In genomic region chr3:176214758-176215157, GRCh38 we compare ENCODE assay signal across 29 cellular contexts.
"Had no signal": no experiment of that assay in that cellular context is flagged by ENCODE, and none has a peak within 500 bp of the region (broad histone marks: within the 10 kb centered on the region; RNA-seq: fewer than 3 reads in every experiment).

No MANE protein-coding gene starts in this region.

- H3K4me3 ChIP-seq: colonic mucosa, coronary artery, dorsolateral prefrontal cortex, esophagus muscularis mucosa, esophagus squamous epithelium, gastrocnemius medialis, gastroesophageal sphincter, heart left ventricle, heart right ventricle, hepatocyte had no signal

- DNase-seq: colonic mucosa; cortex of kidney; dermis blood vessel endothelial cell; dorsolateral prefrontal cortex; effector CD4-positive, alpha-beta T cell; effector CD8-positive, alpha-beta T cell; effector memory CD4-positive, alpha-beta T cell; effector memory CD8-positive, alpha-beta T cell; endodermal cell; erythroblast; esophagus squamous epithelium; foreskin fibroblast; foreskin keratinocyte; foreskin melanocyte; gastrocnemius medialis; glutamatergic neuron; head of caudate nucleus; heart left ventricle; heart right ventricle had no signal

- H3K4me1 ChIP-seq: colonic mucosa, esophagus muscularis mucosa, esophagus squamous epithelium, foreskin keratinocyte, gastrocnemius medialis, gastroesophageal sphincter, heart left ventricle, heart right ventricle had no signal

- H3K27ac ChIP-seq: colonic mucosa, coronary artery, dorsolateral prefrontal cortex, epithelial cell of prostate, esophagus muscularis mucosa, esophagus squamous epithelium, foreskin keratinocyte, gastrocnemius medialis, gastroesophageal sphincter, heart left ventricle, heart right ventricle, hepatocyte had no signal

- H3K27me3 ChIP-seq: colonic mucosa, dorsolateral prefrontal cortex, esophagus muscularis mucosa, esophagus squamous epithelium, foreskin keratinocyte, gastrocnemius medialis, gastroesophageal sphincter, heart left ventricle, heart right ventricle, hepatocyte had no signal

- H3K4me2 ChIP-seq: hepatocyte had no signal

- FAIRE-seq: endometrium, endothelial cell of umbilical vein, frontal cortex had no signal

- H3K79me2 ChIP-seq: hepatocyte had no signal

- H3K4me3 Mint-ChIP-seq: dendritic cell treated with granulocyte-macrophage colony-stimulating factor and Interleukin-4, amounts not matched to agents 40 ng/mL and 50 ng/mL, for 4 days; effector memory CD8-positive, alpha-beta T cell; endodermal cell had no signal

- H3K27ac Mint-ChIP-seq: dendritic cell treated with granulocyte-macrophage colony-stimulating factor and Interleukin-4, amounts not matched to agents 40 ng/mL and 50 ng/mL, for 4 days; effector memory CD8-positive, alpha-beta T cell; endodermal cell had no signal

- H3K36me3 ChIP-seq: colonic mucosa, esophagus muscularis mucosa, esophagus squamous epithelium, gastrocnemius medialis, gastroesophageal sphincter, heart left ventricle, heart right ventricle had no signal

- H3K27me3 Mint-ChIP-seq: dendritic cell treated with granulocyte-macrophage colony-stimulating factor and Interleukin-4, amounts not matched to agents 40 ng/mL and 50 ng/mL, for 4 days; effector memory CD8-positive, alpha-beta T cell had no signal

- ATAC-seq: effector memory CD8-positive, alpha-beta T cell; esophagus mucosa; foreskin keratinocyte; gastrocnemius medialis; gastroesophageal sphincter; heart left ventricle; heart right ventricle had no signal

- H2AFZ ChIP-seq: hepatocyte had no signal

- H3K9me3 ChIP-seq: colonic mucosa, esophagus muscularis mucosa, esophagus squamous epithelium, gastrocnemius medialis, gastroesophageal sphincter, heart left ventricle had no signal
